ENCODE assay signal across 18 cellular contexts in genomic region chr13:28751210-28751935, GRCh38. TPM values are rescaled to one million over a fixed set of nuclear protein-coding genes. Genes with fewer than 3 reads are reported as not detected.
DNase-seq lines count a peak whose midpoint lies in the region; ATAC-seq, FAIRE-seq and TF ChIP-seq lines count a peak whose summit lies in the region.
"Had no signal": no experiment of that assay in that cellular context is flagged by ENCODE, and none has a peak within 500 bp of the region (broad histone marks: within the 10 kb centered on the region; RNA-seq: fewer than 3 reads in every experiment).

No MANE protein-coding gene starts in this region.

- SMC1A ChIA-PET in GM12878 (lab: Charles Lee; ENCODE audit: uncharacterized antibody, unreplicated experiment), result interaction anchor here (1.5 kb wide), 1 partner anchor 44 kb away, joined by 4 read pairs; no protein-coding TSS in a partner anchor

- no peak for TF ChIP-seq RAD21 in GM12878 (IDR thresholded peaks at IDR 0.05; ENCODE audit: insufficient read depth, low read depth, low read length)

- ATAC-seq in activated T-cell treated with anti-CD3 and anti-CD28 coated beads, Interleukin-2, amount 50 U/mL, for 72 hours (replicated peaks in 1 of 2), result peak; percentile 47 to 57
- no peak; the same call in none of the 3 replicates for ATAC-seq in GM12878
- ATAC-seq in upper lobe of right lung, result peak; percentile 17
- ATAC-seq in activated CD8-positive, alpha-beta T cell treated with anti-CD3 and anti-CD28 coated beads, Interleukin-2, amount 10 ng/mL, durations not matched to agents 7 days and 5 days, result no peak
- ATAC-seq: CD8-positive, alpha-beta T cell had no signal

- RAD21 ChIA-PET in GM12878 (lab: Charles Lee; ENCODE audit: unreplicated experiment), result no interaction called here

- CTCF ChIA-PET in GM12878 (lab: Yijun Ruan, JAX), result no interaction called here
- CTCF ChIA-PET in activated CD8-positive, alpha-beta T cell treated with anti-CD3 and anti-CD28 coated beads, Interleukin-2, amount 10 ng/mL, durations not matched to agents 7 days and 5 days (lab: Charles Lee), result no interaction called here

- H4K20me1 ChIP-seq in GM12878 (ENCODE audit: control insufficient read depth, insufficient read depth), result no peaks in the 10 kb centered on the region

- H3K27me3 ChIP-seq in GM12878 (replicated peaks in 1 of 2; ENCODE audit: control insufficient read depth in 2 of 2, insufficient read depth in 2 of 2, low read length in 1 of 2) (no peaks in the 10 kb centered on the region), upper lobe of right lung (no peaks in the 10 kb centered on the region)
- H3K27me3 ChIP-seq: breast epithelium had no signal

- H3K27ac ChIP-seq in GM12878 (ENCODE audit: control insufficient read depth, insufficient read depth) (no peak overlapping the region), upper lobe of right lung (no peak overlapping the region)
- H3K27ac ChIP-seq: breast epithelium had no signal

- WGBS in GM12878 (ENCODE audit: insufficient coverage, insufficient replicate concordance, low lambda C conversion rate, missing lambda C conversion rate), result 46% methylated on average over 6 of the region's 7 CpGs

- H3K4me1 ChIP-seq in GM12878 (ENCODE audit: control insufficient read depth, insufficient read depth, low read length), result no peaks in the 10 kb centered on the region
- peaks cover 34% of the 10 kb centered on the region for H3K4me1 ChIP-seq in upper lobe of right lung
- H3K4me1 ChIP-seq: breast epithelium had no signal

- no peak for FAIRE-seq in GM12878 (lab: Jason Lieb, UNC)
- FAIRE-seq: A204.1, GM18507 had no signal

- no peak overlapping the region for H3K4me2 ChIP-seq in GM12878 (ENCODE audit: control insufficient read depth, insufficient read depth)

- TF ChIP-seq EP300 in GM12878 (IDR thresholded peaks at IDR 0.05; ENCODE audit: borderline replicate concordance in 1 of 2, control insufficient read depth in 1 of 2, low read depth in 2 of 2, low read length in 2 of 2), result no peak

- H3K4me3 ChIP-seq in GM12878, result no peak overlapping the region
- no peak overlapping the region for H3K4me3 ChIP-seq in upper lobe of right lung
- H3K4me3 ChIP-seq: breast epithelium had no signal

- POLR2A ChIA-PET in GM12878 (lab: Charles Lee), result no interaction called here
- POLR2A ChIA-PET in activated CD8-positive, alpha-beta T cell treated with anti-CD3 and anti-CD28 coated beads, Interleukin-2, amount 10 ng/mL, durations not matched to agents 7 days and 5 days (lab: Charles Lee), result no interaction called here

- H3K36me3 ChIP-seq in GM12878 (ENCODE audit: control insufficient read depth in 2 of 2, insufficient read depth in 2 of 2, low read length in 1 of 2) (no peaks in the 10 kb centered on the region), upper lobe of right lung (no peaks in the 10 kb centered on the region)
- H3K36me3 ChIP-seq: breast epithelium had no signal

- peaks cover 19% of the 10 kb centered on the region for H3K4me1 Mint-ChIP-seq in activated T-cell treated with anti-CD3 and anti-CD28 coated beads, Interleukin-2, amount 50 U/mL, for 72 hours (ENCODE audit: low read depth)
- peaks cover 22% of the 10 kb centered on the region for H3K4me1 Mint-ChIP-seq in activated T-cell treated with anti-CD3 and anti-CD28 coated beads, Interleukin-2, amount 50 U/mL, for 24 hours (ENCODE audit: low read depth)
- peaks cover 38% of the 10 kb centered on the region for H3K4me1 Mint-ChIP-seq in activated CD8-positive, alpha-beta T cell treated with anti-CD3 and anti-CD28 coated beads, Interleukin-2, amount 10 ng/mL, durations not matched to agents 7 days and 5 days (ENCODE audit: low read depth)

- no peak overlapping the region for H3K27ac Mint-ChIP-seq in activated T-cell treated with anti-CD3 and anti-CD28 coated beads, Interleukin-2, amount 50 U/mL, for 72 hours
- no peak overlapping the region for H3K27ac Mint-ChIP-seq in activated T-cell treated with anti-CD3 and anti-CD28 coated beads, Interleukin-2, amount 50 U/mL, for 24 hours
- no peak overlapping the region for H3K27ac Mint-ChIP-seq in activated CD8-positive, alpha-beta T cell treated with anti-CD3 and anti-CD28 coated beads, Interleukin-2, amount 10 ng/mL, durations not matched to agents 7 days and 5 days
- H3K27ac Mint-ChIP-seq: activated T-helper 1 cell treated with anti-CD3 and anti-CD28 coated beads, Interleukin-12 subunit alpha, Interleukin-12 subunit beta, Interleukin-2, Interleukin-4 antibody, amounts not matched to agents 30 ng/mL and 10 ng/mL and 1 ng/mL, durations not matched to agents 14 hours and 24 hours and 36 hours; CD8-positive, alpha-beta T cell had no signal

- H3K79me2 ChIP-seq in GM12878 (ENCODE audit: control insufficient read depth, insufficient read depth, low read length), result no peaks in the 10 kb centered on the region

- no peak overlapping the region for H3K9ac ChIP-seq in GM12878 (ENCODE audit: control insufficient read depth, insufficient read depth, low read length)

- H2AFZ ChIP-seq in GM12878 (ENCODE audit: control insufficient read depth, low read depth, low read length), result no peak overlapping the region

- TF ChIP-seq CTCF in GM12878 (IDR thresholded peaks at IDR 0.05 in 2 of 3, conservative IDR thresholded peaks at IDR 0.05 in 1 of 3; ENCODE audit: control insufficient read depth in 2 of 3, extremely low read depth in 1 of 3, insufficient read depth in 1 of 3, low read depth in 3 of 3, low read length in 3 of 3) (no peak), upper lobe of right lung (IDR thresholded peaks at IDR 0.05) (no peak)

- DNase-seq in activated T-cell treated with anti-CD3 and anti-CD28 coated beads, Interleukin-2, amount 50 U/mL, for 72 hours, result no peak
- DNase-seq in activated T-cell treated with anti-CD3 and anti-CD28 coated beads, Interleukin-2, amount 50 U/mL, for 24 hours, result no peak
- DNase-seq in NOMO-1 treated with DMSO at 0.1 percent for 48 hours (lab: John Stamatoyannopoulos, UW; ENCODE audit: unreplicated experiment) (peak; percentile 52), GM12878 (ENCODE audit: low read depth, low spot score) (no peak), upper lobe of right lung (no peak), NCI-H1436 (lab: John Stamatoyannopoulos, UW) (no peak), A172 (ENCODE audit: low spot score) (no peak)
- no peak for DNase-seq in activated CD8-positive, alpha-beta T cell treated with anti-CD3 and anti-CD28 coated beads, Interleukin-2, amount 10 ng/mL, durations not matched to agents 7 days and 5 days
- DNase-seq: activated CD8-positive, alpha-beta memory T cell treated with anti-CD3 and anti-CD28 coated beads for 24 hours; CD8-positive, alpha-beta T cell; NCI-H1436 treated with DMSO at 0.1 percent for 48 hours; SHP77; stimulated activated CD8-positive, alpha-beta memory T cell treated with anti-CD3 and anti-CD28 coated beads, Interleukin-4, amount 100 ng/mL, for 48 hours had no signal

- no TSS peak for BruUV-seq in GM12878 (replicated peaks; lab: Mats Ljungman, UMichigan)

- peaks cover 3 to 5% of the 10 kb centered on the region in 2 donors for H3K9me3 Mint-ChIP-seq in activated T-cell treated with anti-CD3 and anti-CD28 coated beads, Interleukin-2, amount 50 U/mL, for 72 hours
- H3K9me3 Mint-ChIP-seq in activated T-cell treated with anti-CD3 and anti-CD28 coated beads, Interleukin-2, amount 50 U/mL, for 24 hours, result peaks cover 4% of the 10 kb centered on the region
- H3K9me3 Mint-ChIP-seq in activated CD8-positive, alpha-beta T cell treated with anti-CD3 and anti-CD28 coated beads, Interleukin-2, amount 10 ng/mL, durations not matched to agents 7 days and 5 days (ENCODE audit: insufficient read depth), result peaks cover 1% of the 10 kb centered on the region
- H3K9me3 Mint-ChIP-seq: CD8-positive, alpha-beta T cell had no signal

- H3K27me3 Mint-ChIP-seq in activated T-cell treated with anti-CD3 and anti-CD28 coated beads, Interleukin-2, amount 50 U/mL, for 72 hours (ENCODE audit: low read depth), result no peaks in the 10 kb centered on the region
- no peaks in the 10 kb centered on the region for H3K27me3 Mint-ChIP-seq in activated T-cell treated with anti-CD3 and anti-CD28 coated beads, Interleukin-2, amount 50 U/mL, for 24 hours
- H3K27me3 Mint-ChIP-seq in activated CD8-positive, alpha-beta T cell treated with anti-CD3 and anti-CD28 coated beads, Interleukin-2, amount 10 ng/mL, durations not matched to agents 7 days and 5 days (ENCODE audit: low read depth), result no peaks in the 10 kb centered on the region

- peaks cover 4 to 9% of the 10 kb centered on the region in 2 donors for H3K36me3 Mint-ChIP-seq in activated T-cell treated with anti-CD3 and anti-CD28 coated beads, Interleukin-2, amount 50 U/mL, for 72 hours (ENCODE audit: insufficient read depth in 2 of 2)
- no peaks in the 10 kb centered on the region for H3K36me3 Mint-ChIP-seq in activated T-cell treated with anti-CD3 and anti-CD28 coated beads, Interleukin-2, amount 50 U/mL, for 24 hours (ENCODE audit: low read depth)
- H3K36me3 Mint-ChIP-seq in activated CD8-positive, alpha-beta T cell treated with anti-CD3 and anti-CD28 coated beads, Interleukin-2, amount 10 ng/mL, durations not matched to agents 7 days and 5 days (ENCODE audit: low read depth), result peaks cover 3% of the 10 kb centered on the region
- H3K36me3 Mint-ChIP-seq: CD8-positive, alpha-beta T cell had no signal

- intact Hi-C loops in GM12878 (cut with micrococcal nuclease; ENCODE audit: unreplicated experiment), result no loop called here
- intact Hi-C loops in upper lobe of right lung (cut with DNase I), result no loop called here

- in situ Hi-C loops in GM12878 (cut with MboI), result no loop called here

- no peak for TF ChIP-seq POLR2A in GM12878 (IDR thresholded peaks at IDR 0.05; ENCODE audit: low read depth, low read length)

- no peak overlapping the region for H3K4me3 Mint-ChIP-seq in activated T-cell treated with anti-CD3 and anti-CD28 coated beads, Interleukin-2, amount 50 U/mL, for 72 hours
- no peak overlapping the region for H3K4me3 Mint-ChIP-seq in activated T-cell treated with anti-CD3 and anti-CD28 coated beads, Interleukin-2, amount 50 U/mL, for 24 hours
- H3K4me3 Mint-ChIP-seq in activated CD8-positive, alpha-beta T cell treated with anti-CD3 and anti-CD28 coated beads, Interleukin-2, amount 10 ng/mL, durations not matched to agents 7 days and 5 days, result no peak overlapping the region
- H3K4me3 Mint-ChIP-seq: activated T-helper 1 cell treated with anti-CD3 and anti-CD28 coated beads, Interleukin-12 subunit alpha, Interleukin-12 subunit beta, Interleukin-2, Interleukin-4 antibody, amounts not matched to agents 30 ng/mL and 10 ng/mL and 1 ng/mL, durations not matched to agents 14 hours and 24 hours and 36 hours; CD8-positive, alpha-beta T cell; neural crest cell had no signal

- H3K9me3 ChIP-seq in GM12878 (replicated peaks; ENCODE audit: control insufficient read depth, insufficient read depth, low read length) (no peaks in the 10 kb centered on the region), upper lobe of right lung (no peaks in the 10 kb centered on the region)
- H3K9me3 ChIP-seq: breast epithelium had no signal

RNA-seq across cellular contexts. Expression of gene SLC46A3, which starts 32.6 kb away (rescaled TPM):
- total RNA-seq in activated T-cell treated with anti-CD3 and anti-CD28 coated beads, Interleukin-2, amount 50 U/mL, for 72 hours, result 1 to 10 TPM; 7.2 to 7.3 TPM
- 11.1 and 11.3 TPM in 2 replicates for total RNA-seq in GM12878 (2013; cell fraction: nucleolus; rRNA removed)
- total RNA-seq in GM12878 (2014; rRNA removed), result 10.6 and 10.7 TPM in 2 replicates
- total RNA-seq in GM12878 (2014; rRNA removed; fragmentation: Illumina TruSeq; extraction: Trizol), result 7.3 and 8.2 TPM in 2 replicates
- 8.3 and 9.5 TPM in 2 replicates for total RNA-seq in GM12878 (2021)
- polyA plus RNA-seq in GM12878 (2011; ENCODE audit: low read depth), result 4.6 TPM
- 15.6 and 17.5 TPM in 2 replicates for polyA plus RNA-seq in GM12878 (2011; rRNA removed)
- polyA plus RNA-seq in GM12878 (2011; cell fraction: cytosol; rRNA removed), result 7.1 and 8.1 TPM in 2 replicates
- polyA plus RNA-seq in GM12878 (2011; cell fraction: nucleus; rRNA removed), result 11.6 and 12.3 TPM in 2 replicates
- polyA plus RNA-seq in GM12878 (2012), result 6.8 and 7.2 TPM in 2 replicates
- polyA plus RNA-seq in GM12878 (2014; fragmentation: Illumina TruSeq; extraction: Trizol), result 9.3 and 14.0 TPM in 2 replicates
- polyA plus RNA-seq in GM12878 (2014; fragmentation: Nextera tagmentation; extraction: Ambion mirVana), result 1 to 10 TPM; 2.9 to 3.8 TPM
- polyA plus RNA-seq in GM12878 (2014; rRNA removed), result 9.8 TPM in 2 replicates
- 10 to 100 TPM in 1 of 2 experiments, 1 to 10 TPM in 1; 9.3 to 12.0 TPM for polyA plus RNA-seq in GM12878 (2016; fragmentation: Nextera tagmentation; extraction: Ambion mirVana)
- 7.3 and 11.3 TPM in 2 replicates for polyA minus RNA-seq in GM12878 (2011; rRNA and poly(A)+ RNA removed)
- polyA minus RNA-seq in GM12878 (2011; cell fraction: cytosol; rRNA and poly(A)+ RNA removed), result 2.7 TPM in 2 replicates
- polyA minus RNA-seq in GM12878 (2011; cell fraction: nucleus; rRNA and poly(A)+ RNA removed), result 5.6 and 8.9 TPM in 2 replicates
- 20.2 TPM for total RNA-seq in upper lobe of right lung
- 26.7 and 28.3 TPM in 2 replicates for total RNA-seq in A172 (2014; rRNA removed; shearing (Covaris generic))
- 10 to 100 TPM; 10.3 to 10.9 TPM for total RNA-seq in activated CD8-positive, alpha-beta T cell treated with anti-CD3 and anti-CD28 coated beads, Interleukin-2, amount 10 ng/mL, durations not matched to agents 7 days and 5 days

Comparison
In these comparisons a context has a peak if more than half of its experiments do, and no peak if none do; other contexts are left out.
1. ATAC-seq: peak in activated T-cell treated with anti-CD3 and anti-CD28 coated beads, Interleukin-2, amount 50 U/mL, for 72 hours (2 of 2) and upper lobe of right lung (single experiment); none in GM12878 (single experiment) and activated CD8-positive, alpha-beta T cell treated with anti-CD3 and anti-CD28 coated beads, Interleukin-2, amount 10 ng/mL, durations not matched to agents 7 days and 5 days (single experiment).